ENCODE assay signal across 8 cellular contexts in genomic region chr2:210477496-210477895, GRCh38. TPM values are rescaled to one million over a fixed set of nuclear protein-coding genes. Genes with fewer than 3 reads are reported as not detected.
DNase-seq lines count a peak whose midpoint lies in the region; FAIRE-seq and TF ChIP-seq lines count a peak whose summit lies in the region.

No MANE protein-coding gene starts in this region.

- H3K27me3 Mint-ChIP-seq in activated T-helper 2 cell treated with anti-CD3 and anti-CD28 coated beads, Interferon-gamma antibody, Interleukin-2, Interleukin-4, amounts not matched to agents 10 μg/mL and 5 μg/mL and 100 μg/mL, durations not matched to agents 14 hours and 24 hours and 36 hours (ENCODE audit: low read depth) = no peaks in the 10 kb centered on the region

- H3K4me3 ChIP-seq in BLaER1 (peak overlapping the region; percentile 85), left ventricle myocardium inferior (peak overlapping the region; percentile 80)

- DNase-seq in HTR-8/SVneo (ENCODE audit: insufficient read length, low spot score) (peak; percentile 57), left ventricle myocardium inferior (no peak), SKM-1 treated with dmso at 0.1 percent for 144 hours (lab: John Stamatoyannopoulos, UW; ENCODE audit: unreplicated experiment) (no peak), NAMALWA (ENCODE audit: low spot score) (no peak), NCI-H774 (lab: John Stamatoyannopoulos, UW) (no peak)
- no peak for DNase-seq in activated T-helper 2 cell treated with anti-CD3 and anti-CD28 coated beads, Interferon-gamma antibody, Interleukin-2, Interleukin-4, amounts not matched to agents 10 μg/mL and 5 μg/mL and 100 μg/mL, durations not matched to agents 14 hours and 24 hours and 36 hours (ENCODE audit: low spot score)
- DNase-seq in stimulated activated CD4-positive, alpha-beta T cell treated with anti-CD3 and anti-CD28 coated beads, Interleukin-4, amount 100 ng/mL, for 24 hours = peak; percentile 16

- peaks cover 13% of the 10 kb centered on the region for H3K36me3 Mint-ChIP-seq in activated T-helper 2 cell treated with anti-CD3 and anti-CD28 coated beads, Interferon-gamma antibody, Interleukin-2, Interleukin-4, amounts not matched to agents 10 μg/mL and 5 μg/mL and 100 μg/mL, durations not matched to agents 14 hours and 24 hours and 36 hours (ENCODE audit: low read depth)

- H3K27me3 ChIP-seq in BLaER1 (no peaks in the 10 kb centered on the region), left ventricle myocardium inferior (ENCODE audit: low read depth) (no peaks in the 10 kb centered on the region)

- H3K27ac ChIP-seq in BLaER1 (peak overlapping the region; percentile 92; the same call in 1 of the 2 replicates), left ventricle myocardium inferior (replicated peaks) (peak overlapping the region; percentile 87)

- peaks cover 35% of the 10 kb centered on the region for H3K4me1 Mint-ChIP-seq in activated T-helper 2 cell treated with anti-CD3 and anti-CD28 coated beads, Interferon-gamma antibody, Interleukin-2, Interleukin-4, amounts not matched to agents 10 μg/mL and 5 μg/mL and 100 μg/mL, durations not matched to agents 14 hours and 24 hours and 36 hours (ENCODE audit: low read depth)

- no peaks in the 10 kb centered on the region for H4K20me1 ChIP-seq in BLaER1

- H3K9me3 ChIP-seq in BLaER1 = no peaks in the 10 kb centered on the region
- H3K9me3 ChIP-seq in left ventricle myocardium inferior (replicated peaks) = no peaks in the 10 kb centered on the region

- no peak for FAIRE-seq in HTR-8/SVneo (lab: Jason Lieb, UNC)

- peak overlapping the region; percentile 78 for H3K4me2 ChIP-seq in BLaER1

- intact Hi-C loops in activated T-helper 2 cell treated with anti-CD3 and anti-CD28 coated beads, Interferon-gamma antibody, Interleukin-2, Interleukin-4, amounts not matched to agents 10 μg/mL and 5 μg/mL and 100 μg/mL, durations not matched to agents 14 hours and 24 hours and 36 hours (cut with micrococcal nuclease) = loop anchor here (2.0 kb wide), 1 partner anchor 307 kb away; the partner anchor contains the start of gene KANSL1L
- intact Hi-C loops in left ventricle myocardium inferior (cut with micrococcal nuclease) = no loop called here

- H3K4me3 Mint-ChIP-seq in activated T-helper 2 cell treated with anti-CD3 and anti-CD28 coated beads, Interferon-gamma antibody, Interleukin-2, Interleukin-4, amounts not matched to agents 10 μg/mL and 5 μg/mL and 100 μg/mL, durations not matched to agents 14 hours and 24 hours and 36 hours (ENCODE audit: low read depth) = peak overlapping the region; percentile 96

- H3K4me1 ChIP-seq in BLaER1 (peaks cover 29% of the 10 kb centered on the region), left ventricle myocardium inferior (peaks cover 27% of the 10 kb centered on the region)

- TF ChIP-seq CTCF in left ventricle myocardium inferior (IDR thresholded peaks at IDR 0.05; ENCODE audit: borderline replicate concordance) = no peak

- H3K36me3 ChIP-seq in BLaER1 (peaks cover 19% of the 10 kb centered on the region), left ventricle myocardium inferior (peaks cover 9% of the 10 kb centered on the region)

- H3K9ac ChIP-seq in BLaER1 = no peak overlapping the region

- no peaks in the 10 kb centered on the region for H3K9me3 Mint-ChIP-seq in activated T-helper 2 cell treated with anti-CD3 and anti-CD28 coated beads, Interferon-gamma antibody, Interleukin-2, Interleukin-4, amounts not matched to agents 10 μg/mL and 5 μg/mL and 100 μg/mL, durations not matched to agents 14 hours and 24 hours and 36 hours

- H3K27ac Mint-ChIP-seq in activated T-helper 2 cell treated with anti-CD3 and anti-CD28 coated beads, Interferon-gamma antibody, Interleukin-2, Interleukin-4, amounts not matched to agents 10 μg/mL and 5 μg/mL and 100 μg/mL, durations not matched to agents 14 hours and 24 hours and 36 hours = peak overlapping the region; percentile 96

RNA-seq across cellular contexts. Expression of gene LANCL1, which starts 0.9 kb away (rescaled TPM):
- 35.0 and 35.1 TPM in 2 replicates for total RNA-seq in activated T-helper 2 cell treated with anti-CD3 and anti-CD28 coated beads, Interferon-gamma antibody, Interleukin-2, Interleukin-4, amounts not matched to agents 10 μg/mL and 5 μg/mL and 100 μg/mL, durations not matched to agents 14 hours and 24 hours and 36 hours
- 65.4 TPM for total RNA-seq in left ventricle myocardium inferior

Comparison
In these comparisons a context has a peak if more than half of its experiments do, and no peak if none do; other contexts are left out.
1. DNase-seq: peak in HTR-8/SVneo (single experiment) and stimulated activated CD4-positive, alpha-beta T cell treated with anti-CD3 and anti-CD28 coated beads, Interleukin-4, amount 100 ng/mL, for 24 hours (single experiment); none in activated T-helper 2 cell treated with anti-CD3 and anti-CD28 coated beads, Interferon-gamma antibody, Interleukin-2, Interleukin-4, amounts not matched to agents 10 μg/mL and 5 μg/mL and 100 μg/mL, durations not matched to agents 14 hours and 24 hours and 36 hours (single experiment), left ventricle myocardium inferior (single experiment), SKM-1 treated with dmso at 0.1 percent for 144 hours (single experiment), NAMALWA (single experiment) and NCI-H774 (single experiment).